In genomic region chr11:114165326-114166230, GRCh38 we compare ENCODE assay signal across 11 cellular contexts.
DNase-seq lines count a peak whose midpoint lies in the region; ATAC-seq and TF ChIP-seq lines count a peak whose summit lies in the region.
"Had no signal": no experiment of that assay in that cellular context is flagged by ENCODE, and none has a peak within 500 bp of the region (broad histone marks: within the 10 kb centered on the region; RNA-seq: fewer than 3 reads in every experiment).

No MANE protein-coding gene starts in this region.

- H3K27ac Mint-ChIP-seq in CD8-positive, alpha-beta memory T cell: peak overlapping the region; percentile 17 to 91 (median 76)
- H3K27ac Mint-ChIP-seq in activated CD8-positive, alpha-beta T cell treated with anti-CD3 and anti-CD28 coated beads, Interleukin-2, amount 10 ng/mL, durations not matched to agents 7 days and 5 days: peak overlapping the region; percentile 62

- no peak for TF ChIP-seq POLR2A in stomach (IDR thresholded peaks at IDR 0.05)

- peak overlapping the region in 6 of 7 donors; percentile 3 to 74 (median 39) for H3K4me3 Mint-ChIP-seq in CD8-positive, alpha-beta memory T cell
- no peak overlapping the region for H3K4me3 Mint-ChIP-seq in activated CD8-positive, alpha-beta T cell treated with anti-CD3 and anti-CD28 coated beads, Interleukin-2, amount 10 ng/mL, durations not matched to agents 7 days and 5 days

- no peak for ATAC-seq in activated CD8-positive, alpha-beta T cell treated with anti-CD3 and anti-CD28 coated beads, Interleukin-2, amount 10 ng/mL, durations not matched to agents 7 days and 5 days
- ATAC-seq in left lung: no peak
- no peak for ATAC-seq in GM19467 (IDR thresholded peaks at IDR 0.05; ENCODE audit: unreplicated experiment)
- ATAC-seq: stimulated activated naive CD8-positive, alpha-beta T cell treated with anti-CD3 and anti-CD28 coated beads, Interleukin-15, Interleukin-2, amounts not matched to agents 100 U/mL and 50 U/mL, for 24 hours had no signal

- H3K9me3 Mint-ChIP-seq in CD8-positive, alpha-beta memory T cell: no peaks in the 10 kb centered on the region
- no peaks in the 10 kb centered on the region for H3K9me3 Mint-ChIP-seq in activated CD8-positive, alpha-beta T cell treated with anti-CD3 and anti-CD28 coated beads, Interleukin-2, amount 10 ng/mL, durations not matched to agents 7 days and 5 days (ENCODE audit: insufficient read depth)

- no peaks in the 10 kb centered on the region for H3K36me3 ChIP-seq in CD8-positive, alpha-beta memory T cell (ENCODE audit: insufficient read depth, low read length)
- H3K36me3 ChIP-seq in left lung (no peaks in the 10 kb centered on the region), stomach (no peaks in the 10 kb centered on the region)

- no peaks in the 10 kb centered on the region for H3K36me3 Mint-ChIP-seq in CD8-positive, alpha-beta memory T cell
- H3K36me3 Mint-ChIP-seq in activated CD8-positive, alpha-beta T cell treated with anti-CD3 and anti-CD28 coated beads, Interleukin-2, amount 10 ng/mL, durations not matched to agents 7 days and 5 days (ENCODE audit: low read depth): peaks cover 11% of the 10 kb centered on the region

- WGBS in stomach, 5 donors: 91 to 94% (median 93%) methylated on average over 4 to 7 of the region's 7 CpGs

- no peaks in the 10 kb centered on the region for H3K9me3 ChIP-seq in CD8-positive, alpha-beta memory T cell (ENCODE audit: low read length)
- H3K9me3 ChIP-seq in left lung (no peaks in the 10 kb centered on the region), stomach (no peaks in the 10 kb centered on the region)

- POLR2A ChIA-PET in CD8-positive, alpha-beta memory T cell (lab: Charles Lee): interaction anchor here (0.7 to 2.5 kb wide), 2 partner anchors 18 to 95 kb away, joined by 3 to 16 read pairs; no protein-coding TSS in a partner anchor
- POLR2A ChIA-PET in activated CD8-positive, alpha-beta T cell treated with anti-CD3 and anti-CD28 coated beads, Interleukin-2, amount 10 ng/mL, durations not matched to agents 7 days and 5 days (lab: Charles Lee): interaction anchor here (0.6 kb wide), 1 partner anchor 120 kb away, joined by 3 read pairs; no protein-coding TSS in a partner anchor

- TF ChIP-seq CTCF in left lung (IDR thresholded peaks at IDR 0.05) (no peak), stomach (IDR thresholded peaks at IDR 0.05) (no peak)

- TF ChIP-seq EP300 in stomach (IDR thresholded peaks at IDR 0.05): no peak

- H3K27ac ChIP-seq in CD8-positive, alpha-beta memory T cell (ENCODE audit: low read depth, low read length): no peak overlapping the region
- peak overlapping the region; percentile 75 to 84 for H3K27ac ChIP-seq in left lung
- peak overlapping the region; percentile 87 to 99 (median 95) for H3K27ac ChIP-seq in stomach

- H3K4me1 ChIP-seq in CD8-positive, alpha-beta memory T cell (ENCODE audit: insufficient read depth, low read length): peaks cover 79% of the 10 kb centered on the region
- peaks cover 81 to 99% of the 10 kb centered on the region in 2 donors for H3K4me1 ChIP-seq in left lung
- H3K4me1 ChIP-seq in stomach: peaks cover 90 to 100% (median 94%) of the 10 kb centered on the region in 4 donors

- no peaks in the 10 kb centered on the region for H3K27me3 ChIP-seq in CD8-positive, alpha-beta memory T cell (ENCODE audit: insufficient read depth, low read length, poor library complexity, severe bottlenecking)
- H3K27me3 ChIP-seq in left lung: no peaks in the 10 kb centered on the region
- no peaks in the 10 kb centered on the region for H3K27me3 ChIP-seq in stomach

- H3K27me3 Mint-ChIP-seq in CD8-positive, alpha-beta memory T cell: peaks cover 0 to 2% of the 10 kb centered on the region in 2 donors
- no peaks in the 10 kb centered on the region for H3K27me3 Mint-ChIP-seq in activated CD8-positive, alpha-beta T cell treated with anti-CD3 and anti-CD28 coated beads, Interleukin-2, amount 10 ng/mL, durations not matched to agents 7 days and 5 days (ENCODE audit: low read depth)

- H3K4me3 ChIP-seq in CD8-positive, alpha-beta memory T cell (ENCODE audit: low read length): no peak overlapping the region
- H3K4me3 ChIP-seq in left lung: no peak overlapping the region
- H3K4me3 ChIP-seq in stomach: no peak overlapping the region

- no peak for DNase-seq in CD8-positive, alpha-beta memory T cell
- no peak for DNase-seq in activated CD8-positive, alpha-beta T cell treated with anti-CD3 and anti-CD28 coated beads, Interleukin-2, amount 10 ng/mL, durations not matched to agents 7 days and 5 days
- DNase-seq in left lung: no peak
- no peak for DNase-seq in stomach
- DNase-seq in hippocampal formation (lab: John Stamatoyannopoulos, UW): no peak
- DNase-seq in NCI-H146 treated with DMSO at 0.1 percent for 48 hours (lab: John Stamatoyannopoulos, UW; ENCODE audit: unreplicated experiment): no peak
- no peak for DNase-seq in DMS153 (lab: John Stamatoyannopoulos, UW)
- DNase-seq: erythroblast; kidney glomerular epithelial cell; stimulated activated naive CD8-positive, alpha-beta T cell treated with anti-CD3 and anti-CD28 coated beads, Interleukin-15, Interleukin-2, amounts not matched to agents 100 U/mL and 50 U/mL, for 24 hours had no signal

- intact Hi-C loops in left lung (cut with DNase I): loop anchor here in 1 of 2 donors (10.0 kb wide), 1 partner anchor 101 kb away; no protein-coding TSS in a partner anchor
- intact Hi-C loops in stomach (cut with DNase I; ENCODE audit: low total_unique reads): no loop called here

- peaks cover 93 to 99% (median 96%) of the 10 kb centered on the region in 3 donors for H3K4me1 Mint-ChIP-seq in CD8-positive, alpha-beta memory T cell
- H3K4me1 Mint-ChIP-seq in activated CD8-positive, alpha-beta T cell treated with anti-CD3 and anti-CD28 coated beads, Interleukin-2, amount 10 ng/mL, durations not matched to agents 7 days and 5 days (ENCODE audit: low read depth): peaks cover 93% of the 10 kb centered on the region

- CTCF ChIA-PET in CD8-positive, alpha-beta memory T cell (lab: Charles Lee): interaction anchor here (1.3 to 4.9 kb wide), 4 partner anchors 15 to 96 kb away, joined by 7 to 19 read pairs (median 9); no protein-coding TSS in a partner anchor
- CTCF ChIA-PET in activated CD8-positive, alpha-beta T cell treated with anti-CD3 and anti-CD28 coated beads, Interleukin-2, amount 10 ng/mL, durations not matched to agents 7 days and 5 days (lab: Charles Lee): interaction anchor here (1.0 to 9.5 kb wide), 4 partner anchors 15 to 82 kb away, joined by 3 to 89 read pairs (median 3); no protein-coding TSS in a partner anchor
